In genomic region chr22:24417901-24418641, GRCh38 we compare ENCODE assay signal across 2 cellular contexts.
A peak's percentile ranks its signal among the peaks of the same experiment; 100 is the strongest.
TF ChIP-seq lines count a peak whose summit lies in the region.

No MANE protein-coding gene starts in this region.

TF ChIP-seq in H1, 55 proteins besides CTCF, POLR2A, EP300 and RAD21:
- no peak for TF ChIP-seq TAF1 (IDR thresholded peaks at IDR 0.05; ENCODE audit: low read depth, low read length)
- no peak for TF ChIP-seq CHD1 (IDR thresholded peaks at IDR 0.05; ENCODE audit: low read depth, low read length)
- no peak for TF ChIP-seq TAF7 (optimal IDR thresholded peaks at IDR 0.05; ENCODE audit: borderline replicate concordance, low read depth, low read length)
- TF ChIP-seq SIX5 (IDR thresholded peaks at IDR 0.05; ENCODE audit: low read depth, low read length): no peak
- no peak for TF ChIP-seq CBX5 (IDR thresholded peaks at IDR 0.05; ENCODE audit: low read depth, low read length)
- TF ChIP-seq ZNF274 (IDR thresholded peaks at IDR 0.05; ENCODE audit: borderline replicate concordance, extremely low read depth, low read length): no peak
- TF ChIP-seq TCF12 (IDR thresholded peaks at IDR 0.05; ENCODE audit: low read depth, low read length): no peak
- no peak for TF ChIP-seq CHD2 (IDR thresholded peaks at IDR 0.05; ENCODE audit: low read length)
- no peak for TF ChIP-seq TEAD4 (IDR thresholded peaks at IDR 0.05; ENCODE audit: low read depth, low read length)
- no peak for TF ChIP-seq TBP (IDR thresholded peaks at IDR 0.05; ENCODE audit: low read depth, low read length)
- TF ChIP-seq EZH2 (IDR thresholded peaks at IDR 0.05; ENCODE audit: low read depth, low read length, severe bottlenecking): no peak
TF ChIP-seq in H1: peak in this region for 0.

TF ChIP-seq in HepG2, 621 proteins besides CTCF, POLR2A, EP300 and RAD21:
- no peak for TF ChIP-seq ZNF770 (CRISPR knock-in tag; IDR thresholded peaks at IDR 0.05)
- TF ChIP-seq ARID4A (CRISPR knock-in tag; IDR thresholded peaks at IDR 0.05; ENCODE audit: borderline replicate concordance): no peak
- no peak for TF ChIP-seq IRF1 (CRISPR knock-in tag; IDR thresholded peaks at IDR 0.05; ENCODE audit: low read depth)
- TF ChIP-seq POLR2G (IDR thresholded peaks at IDR 0.05; ENCODE audit: low read depth, low read length): peak; percentile 20; the same call in 1 of the 2 replicates
- TF ChIP-seq RBM22 (optimal IDR thresholded peaks at IDR 0.05; ENCODE audit: low read length): peak; percentile 43
- TF ChIP-seq ZNF782 (CRISPR knock-in tag; IDR thresholded peaks at IDR 0.05; ENCODE audit: borderline replicate concordance): no peak
- no peak for TF ChIP-seq TP53 (CRISPR knock-in tag; conservative IDR thresholded peaks at IDR 0.05)
- TF ChIP-seq SP1 (IDR thresholded peaks at IDR 0.05): no peak
- no peak for TF ChIP-seq SP1 (CRISPR knock-in tag; IDR thresholded peaks at IDR 0.05)
- TF ChIP-seq AGO2 (optimal IDR thresholded peaks at IDR 0.05; ENCODE audit: low read depth, low read length): peak; percentile 89
